In the genomic region with DNA sequence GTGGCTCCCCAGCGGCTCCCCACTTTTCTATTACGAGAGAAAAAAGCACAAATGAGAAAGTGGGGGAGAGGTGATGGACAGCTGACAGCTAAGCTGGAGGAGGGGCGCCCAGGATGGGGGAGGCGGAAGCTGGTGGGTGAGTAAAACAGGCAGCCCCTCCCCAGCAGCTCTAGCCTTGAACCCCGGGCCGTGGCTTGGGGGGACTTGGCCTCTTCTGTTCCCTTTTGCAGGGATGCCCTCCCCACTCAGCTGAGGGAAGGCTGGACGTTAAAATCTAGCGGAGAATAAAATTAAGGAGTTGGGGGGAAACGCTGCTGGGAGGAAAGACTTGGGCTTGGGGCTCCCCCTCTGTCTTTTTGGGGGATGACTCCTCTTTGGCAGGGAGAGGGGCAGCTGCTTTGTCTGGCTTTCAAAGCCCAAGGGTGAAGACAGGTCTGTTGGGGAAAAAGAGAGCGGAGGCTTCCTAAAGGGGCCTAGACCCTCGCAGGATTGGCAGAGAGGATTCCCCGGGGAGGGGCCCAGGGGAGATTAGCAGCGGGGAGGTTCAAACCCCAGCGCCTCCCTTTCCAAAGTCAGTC, we compare ENCODE assay signal across 6 cellular contexts. TPM values are rescaled to one million over a fixed set of nuclear protein-coding genes. Genes with fewer than 3 reads are reported as not detected.
DNase-seq lines count a peak whose midpoint lies in the region; ATAC-seq, FAIRE-seq and TF ChIP-seq lines count a peak whose summit lies in the region.

No MANE protein-coding gene starts in this region.

- no peaks in the 10 kb centered on the region for H4K20me1 ChIP-seq in GM12878 (ENCODE audit: control insufficient read depth, insufficient read depth)

- no peak for TF ChIP-seq RAD21 in GM12878 (IDR thresholded peaks at IDR 0.05; ENCODE audit: insufficient read depth, low read depth, low read length)

- H3K4me1 Mint-ChIP-seq in natural killer cell treated with Interleukin-12 subunit alpha and Interleukin-12 subunit beta and Interleukin-15 and Interleukin-18, amount 100 ng/mL, for 72 hours (ENCODE audit: low read depth in 2 of 2) = peaks cover 13 to 19% of the 10 kb centered on the region in 2 donors

- no peaks in the 10 kb centered on the region for H3K9me3 Mint-ChIP-seq in natural killer cell treated with Interleukin-12 subunit alpha and Interleukin-12 subunit beta and Interleukin-15 and Interleukin-18, amount 100 ng/mL, for 72 hours

- RAD21 ChIA-PET in GM12878 (lab: Charles Lee; ENCODE audit: unreplicated experiment) = interaction anchor here (1.0 to 1.6 kb wide), 4 partner anchors 9 to 45 kb away, joined by 4 to 8 read pairs (median 6); a partner anchor contains a TSS

- peaks cover 2% of the 10 kb centered on the region; the same call in 1 of the 3 replicates for H3K9me3 ChIP-seq in GM12878 (replicated peaks; ENCODE audit: control insufficient read depth, insufficient read depth, low read length)

- CTCF ChIA-PET in GM12878 (lab: Yijun Ruan, JAX) = interaction anchor here (0.6 to 1.3 kb wide), 7 partner anchors 9 to 225 kb away, joined by 3 to 6 read pairs (median 3); a partner anchor contains a TSS

- POLR2A ChIA-PET in GM12878 (lab: Charles Lee) = interaction anchor here (1.1 to 4.1 kb wide), 2 partner anchors 10 to 21 kb away, joined by 3 to 23 read pairs; a partner anchor contains a TSS

- peak overlapping the region; percentile 82 for H3K27ac ChIP-seq in GM12878 (ENCODE audit: control insufficient read depth, insufficient read depth)

- no peak for TF ChIP-seq EP300 in GM12878 (IDR thresholded peaks at IDR 0.05; ENCODE audit: borderline replicate concordance in 1 of 2, control insufficient read depth in 1 of 2, low read depth in 2 of 2, low read length in 2 of 2)

- H3K27ac Mint-ChIP-seq in natural killer cell treated with Interleukin-12 subunit alpha and Interleukin-12 subunit beta and Interleukin-15 and Interleukin-18, amount 100 ng/mL, for 72 hours = peak overlapping the region; percentile 91 to 95

- TF ChIP-seq POLR2A in GM12878 (IDR thresholded peaks at IDR 0.05; ENCODE audit: low read depth, low read length) = peak; percentile 0; the same call in 1 of the 2 replicates

- TSS peak; percentile 54 for BruUV-seq in GM12878 (replicated peaks; lab: Mats Ljungman, UMichigan)

- DNase-seq in D341Med (ENCODE audit: low spot score) = peak; percentile 75
- DNase-seq in GM12878 (ENCODE audit: low read depth, low spot score) = no peak
- no peak for DNase-seq in natural killer cell treated with Interleukin-12 subunit alpha and Interleukin-12 subunit beta and Interleukin-15 and Interleukin-18, amount 100 ng/mL, for 72 hours (ENCODE audit: low spot score)
- DNase-seq in SHP77 treated with DMSO at 0.1 percent for 48 hours (lab: John Stamatoyannopoulos, UW) = no peak
- DNase-seq in AG08395 (ENCODE audit: low spot score) = no peak

- H3K79me2 ChIP-seq in GM12878 (ENCODE audit: control insufficient read depth, insufficient read depth, low read length) = peaks cover 6% of the 10 kb centered on the region

- SMC1A ChIA-PET in GM12878 (lab: Charles Lee; ENCODE audit: uncharacterized antibody, unreplicated experiment) = interaction anchor here (1.0 to 1.7 kb wide), 3 partner anchors 9 to 25 kb away, joined by 3 to 5 read pairs (median 5); a partner anchor contains a TSS

- 9% methylated on average over 14 of the region's 14 CpGs for WGBS in GM12878 (ENCODE audit: insufficient coverage, insufficient replicate concordance, low lambda C conversion rate, missing lambda C conversion rate)

- intact Hi-C loops in GM12878 (cut with micrococcal nuclease; ENCODE audit: unreplicated experiment) = no loop called here

- in situ Hi-C loops in GM12878 (cut with MboI) = no loop called here

- H3K36me3 Mint-ChIP-seq in natural killer cell treated with Interleukin-12 subunit alpha and Interleukin-12 subunit beta and Interleukin-15 and Interleukin-18, amount 100 ng/mL, for 72 hours = peaks cover 12% of the 10 kb centered on the region

- peaks cover 4 to 5% of the 10 kb centered on the region in 2 experiments for H3K36me3 ChIP-seq in GM12878 (ENCODE audit: control insufficient read depth in 2 of 2, insufficient read depth in 2 of 2, low read length in 1 of 2)

- peak in 2 of 3 experiments; percentile 9 to 21; a peak in 2 of 6 replicates for TF ChIP-seq CTCF in GM12878 (IDR thresholded peaks at IDR 0.05 in 2 of 3, conservative IDR thresholded peaks at IDR 0.05 in 1 of 3; ENCODE audit: control insufficient read depth in 2 of 3, extremely low read depth in 1 of 3, insufficient read depth in 1 of 3, low read depth in 3 of 3, low read length in 3 of 3)

- H3K27me3 ChIP-seq in GM12878 (replicated peaks in 1 of 2; ENCODE audit: control insufficient read depth in 2 of 2, insufficient read depth in 2 of 2, low read length in 1 of 2) = no peaks in the 10 kb centered on the region

- peak overlapping the region; percentile 45 for H2AFZ ChIP-seq in GM12878 (ENCODE audit: control insufficient read depth, low read depth, low read length)

- peak; percentile 82 for FAIRE-seq in GM12878 (lab: Jason Lieb, UNC)

- no peaks in the 10 kb centered on the region for H3K27me3 Mint-ChIP-seq in natural killer cell treated with Interleukin-12 subunit alpha and Interleukin-12 subunit beta and Interleukin-15 and Interleukin-18, amount 100 ng/mL, for 72 hours

- peak overlapping the region; percentile 85 for H3K4me2 ChIP-seq in GM12878 (ENCODE audit: control insufficient read depth, insufficient read depth)

- H3K4me1 ChIP-seq in GM12878 (ENCODE audit: control insufficient read depth, insufficient read depth, low read length) = peaks cover 7% of the 10 kb centered on the region; the same call in 1 of the 2 replicates

- H3K4me3 ChIP-seq in GM12878 = peak overlapping the region; percentile 100

- peak overlapping the region; percentile 76 for H3K9ac ChIP-seq in GM12878 (ENCODE audit: control insufficient read depth, insufficient read depth, low read length)

- H3K4me3 Mint-ChIP-seq in natural killer cell treated with Interleukin-12 subunit alpha and Interleukin-12 subunit beta and Interleukin-15 and Interleukin-18, amount 100 ng/mL, for 72 hours = peak overlapping the region; percentile 94

- ATAC-seq in HG03159 (IDR thresholded peaks at IDR 0.05; ENCODE audit: unreplicated experiment) (peak; percentile 5), GM12878 (peak; percentile 43)
- no peak for ATAC-seq in natural killer cell treated with Interleukin-12 subunit alpha and Interleukin-12 subunit beta and Interleukin-15 and Interleukin-18, amount 100 ng/mL, for 72 hours

RNA-seq across cellular contexts. Expression of a gene that starts 1.4 kb away (rescaled TPM):
- total RNA-seq in GM12878 (2013; cell fraction: nucleolus; rRNA removed) = 9.9 and 11.1 TPM in 2 replicates
- total RNA-seq in GM12878 (2014; rRNA removed) (35.0 and 41.4 TPM in 2 replicates), GM12878 (2014; rRNA removed; fragmentation: Illumina TruSeq; extraction: Trizol) (20.7 and 22.7 TPM in 2 replicates), GM12878 (2021) (71.7 and 74.5 TPM in 2 replicates)
- polyA plus RNA-seq in GM12878 (2011; ENCODE audit: low read depth) = 12.1 TPM
- polyA plus RNA-seq in GM12878 (2011; rRNA removed) (9.6 and 15.9 TPM in 2 replicates), GM12878 (2014; fragmentation: Illumina TruSeq; extraction: Trizol) (16.2 and 27.8 TPM in 2 replicates), GM12878 (2014; fragmentation: Nextera tagmentation; extraction: Ambion mirVana) (1 to 10 TPM; 3.0 to 5.4 TPM), GM12878 (2014; rRNA removed) (39.3 and 50.7 TPM in 2 replicates), GM12878 (2016; fragmentation: Nextera tagmentation; extraction: Ambion mirVana) (1 to 10 TPM; 5.9 to 6.3 TPM)
- polyA plus RNA-seq in GM12878 (2011; cell fraction: cytosol; rRNA removed) = 25.3 and 28.7 TPM in 2 replicates
- 114 and 178 TPM in 2 replicates for polyA plus RNA-seq in GM12878 (2011; cell fraction: nucleus; rRNA removed)
- polyA plus RNA-seq in GM12878 (2012) = 23.2 and 27.9 TPM in 2 replicates
- polyA minus RNA-seq in GM12878 (2011; rRNA and poly(A)+ RNA removed) = 5.1 and 13.5 TPM in 2 replicates
- 17.4 and 18.0 TPM in 2 replicates for polyA minus RNA-seq in GM12878 (2011; cell fraction: cytosol; rRNA and poly(A)+ RNA removed)
- 3.3 and 7.6 TPM in 2 replicates for polyA minus RNA-seq in GM12878 (2011; cell fraction: nucleus; rRNA and poly(A)+ RNA removed)
- total RNA-seq in natural killer cell treated with Interleukin-12 subunit alpha and Interleukin-12 subunit beta and Interleukin-15 and Interleukin-18, amount 100 ng/mL, for 72 hours = 10 to 100 TPM; 45.5 to 54.6 TPM

RNA-seq across cellular contexts. Expression of a gene that starts 6.4 kb away (rescaled TPM):
- total RNA-seq in GM12878 (2013; cell fraction: nucleolus; rRNA removed) = 1.4 TPM in 1 of 2 replicates, not detected in the other
- total RNA-seq in GM12878 (2014; rRNA removed) (not detected in 2 replicates), GM12878 (2014; rRNA removed; fragmentation: Illumina TruSeq; extraction: Trizol) (not detected in 2 replicates), GM12878 (2021) (not detected in 2 replicates)
- not detected for polyA plus RNA-seq in GM12878 (2011; ENCODE audit: low read depth)
- polyA plus RNA-seq in GM12878 (2011; rRNA removed) (not detected in 2 replicates), GM12878 (2014; fragmentation: Illumina TruSeq; extraction: Trizol) (not detected in 2 replicates), GM12878 (2014; fragmentation: Nextera tagmentation; extraction: Ambion mirVana) (not detected), GM12878 (2014; rRNA removed) (not detected in 2 replicates), GM12878 (2016; fragmentation: Nextera tagmentation; extraction: Ambion mirVana) (under 1 TPM in 1 of 2 experiments, not detected in 1; 0.14 TPM)
- polyA plus RNA-seq in GM12878 (2011; cell fraction: cytosol; rRNA removed) = not detected in 2 replicates
- 0.27 and 0.35 TPM in 2 replicates for polyA plus RNA-seq in GM12878 (2011; cell fraction: nucleus; rRNA removed)
- polyA plus RNA-seq in GM12878 (2012) = 0.10 TPM in 1 of 2 replicates, not detected in the other
- not detected in 2 replicates for polyA minus RNA-seq in GM12878 (2011; rRNA and poly(A)+ RNA removed)
- not detected in 2 replicates for polyA minus RNA-seq in GM12878 (2011; cell fraction: cytosol; rRNA and poly(A)+ RNA removed)
- polyA minus RNA-seq in GM12878 (2011; cell fraction: nucleus; rRNA and poly(A)+ RNA removed) = 0.36 and 0.67 TPM in 2 replicates
- not detected for total RNA-seq in natural killer cell treated with Interleukin-12 subunit alpha and Interleukin-12 subunit beta and Interleukin-15 and Interleukin-18, amount 100 ng/mL, for 72 hours

RNA-seq across cellular contexts. Expression of a gene that starts 19.4 kb away (rescaled TPM):
- 1.8 and 2.4 TPM in 2 replicates for total RNA-seq in GM12878 (2013; cell fraction: nucleolus; rRNA removed)
- total RNA-seq in GM12878 (2014; rRNA removed) (0.90 and 0.93 TPM in 2 replicates), GM12878 (2014; rRNA removed; fragmentation: Illumina TruSeq; extraction: Trizol) (0.51 and 0.63 TPM in 2 replicates), GM12878 (2021) (1.2 and 1.7 TPM in 2 replicates)
- polyA plus RNA-seq in GM12878 (2011; ENCODE audit: low read depth) = not detected
- polyA plus RNA-seq in GM12878 (2011; rRNA removed) (0.56 and 0.98 TPM in 2 replicates), GM12878 (2014; fragmentation: Illumina TruSeq; extraction: Trizol) (0.46 TPM in 2 replicates), GM12878 (2014; fragmentation: Nextera tagmentation; extraction: Ambion mirVana) (under 1 TPM; 0.07 to 0.11 TPM), GM12878 (2014; rRNA removed) (1.4 and 1.7 TPM in 2 replicates), GM12878 (2016; fragmentation: Nextera tagmentation; extraction: Ambion mirVana) (under 1 TPM; 0.52 to 0.66 TPM)
- polyA plus RNA-seq in GM12878 (2011; cell fraction: cytosol; rRNA removed) = 1.4 and 1.8 TPM in 2 replicates
- polyA plus RNA-seq in GM12878 (2011; cell fraction: nucleus; rRNA removed) = 6.0 TPM in 2 replicates
- polyA plus RNA-seq in GM12878 (2012) = 0.89 and 1.0 TPM in 2 replicates
- polyA minus RNA-seq in GM12878 (2011; rRNA and poly(A)+ RNA removed) = 0.15 and 0.41 TPM in 2 replicates
- polyA minus RNA-seq in GM12878 (2011; cell fraction: cytosol; rRNA and poly(A)+ RNA removed) = not detected in 2 replicates
- polyA minus RNA-seq in GM12878 (2011; cell fraction: nucleus; rRNA and poly(A)+ RNA removed) = 1.2 and 2.5 TPM in 2 replicates
- under 1 TPM; 0.31 to 0.59 TPM for total RNA-seq in natural killer cell treated with Interleukin-12 subunit alpha and Interleukin-12 subunit beta and Interleukin-15 and Interleukin-18, amount 100 ng/mL, for 72 hours

RNA-seq across cellular contexts. Expression of a gene that starts 25.6 kb away (rescaled TPM):
- total RNA-seq in GM12878 (2013; cell fraction: nucleolus; rRNA removed) = 11.5 and 11.6 TPM in 2 replicates
- 12.9 and 14.9 TPM in 2 replicates for total RNA-seq in GM12878 (2014; rRNA removed)
- total RNA-seq in GM12878 (2014; rRNA removed; fragmentation: Illumina TruSeq; extraction: Trizol) = 10.4 and 11.2 TPM in 2 replicates
- 67.7 and 68.5 TPM in 2 replicates for total RNA-seq in GM12878 (2021)
- polyA plus RNA-seq in GM12878 (2011; ENCODE audit: low read depth) = 26.1 TPM
- 10.6 and 11.9 TPM in 2 replicates for polyA plus RNA-seq in GM12878 (2011; rRNA removed)
- 23.1 and 25.8 TPM in 2 replicates for polyA plus RNA-seq in GM12878 (2011; cell fraction: cytosol; rRNA removed)
- 9.5 and 16.8 TPM in 2 replicates for polyA plus RNA-seq in GM12878 (2011; cell fraction: nucleus; rRNA removed)
- polyA plus RNA-seq in GM12878 (2012) = 28.6 and 38.0 TPM in 2 replicates
- polyA plus RNA-seq in GM12878 (2014; fragmentation: Illumina TruSeq; extraction: Trizol) = 44.3 and 56.8 TPM in 2 replicates
- polyA plus RNA-seq in GM12878 (2014; fragmentation: Nextera tagmentation; extraction: Ambion mirVana) = 1 to 10 TPM in 1 of 2 experiments, under 1 TPM in 1; 0.53 to 1.3 TPM
- 40.8 and 46.1 TPM in 2 replicates for polyA plus RNA-seq in GM12878 (2014; rRNA removed)
- 1 to 10 TPM; 3.3 to 3.5 TPM for polyA plus RNA-seq in GM12878 (2016; fragmentation: Nextera tagmentation; extraction: Ambion mirVana)
- 17.0 and 23.7 TPM in 2 replicates for polyA minus RNA-seq in GM12878 (2011; rRNA and poly(A)+ RNA removed)
- polyA minus RNA-seq in GM12878 (2011; cell fraction: cytosol; rRNA and poly(A)+ RNA removed) = 11.2 and 15.5 TPM in 2 replicates
- polyA minus RNA-seq in GM12878 (2011; cell fraction: nucleus; rRNA and poly(A)+ RNA removed) = 5.1 and 9.7 TPM in 2 replicates
- total RNA-seq in natural killer cell treated with Interleukin-12 subunit alpha and Interleukin-12 subunit beta and Interleukin-15 and Interleukin-18, amount 100 ng/mL, for 72 hours = 10 to 100 TPM; 61.6 to 80.0 TPM

RNA-seq across cellular contexts. Expression of a gene that starts 30.1 kb away (rescaled TPM):
- total RNA-seq in GM12878 (2013; cell fraction: nucleolus; rRNA removed) = not detected in 2 replicates
- total RNA-seq in GM12878 (2014; rRNA removed) (not detected in 2 replicates), GM12878 (2014; rRNA removed; fragmentation: Illumina TruSeq; extraction: Trizol) (not detected in 2 replicates), GM12878 (2021) (not detected in 2 replicates)
- polyA plus RNA-seq in GM12878 (2011; ENCODE audit: low read depth) = not detected
- polyA plus RNA-seq in GM12878 (2011; rRNA removed) (not detected in 2 replicates), GM12878 (2014; fragmentation: Illumina TruSeq; extraction: Trizol) (not detected in 2 replicates), GM12878 (2014; fragmentation: Nextera tagmentation; extraction: Ambion mirVana) (not detected), GM12878 (2014; rRNA removed) (not detected in 2 replicates), GM12878 (2016; fragmentation: Nextera tagmentation; extraction: Ambion mirVana) (under 1 TPM in 1 of 2 experiments, not detected in 1; 0.07 TPM)
- 0.03 TPM in 1 of 2 replicates, not detected in the other for polyA plus RNA-seq in GM12878 (2011; cell fraction: cytosol; rRNA removed)
- polyA plus RNA-seq in GM12878 (2011; cell fraction: nucleus; rRNA removed) = 0.07 TPM in 1 of 2 replicates, not detected in the other
- polyA plus RNA-seq in GM12878 (2012) = not detected in 2 replicates
- not detected in 2 replicates for polyA minus RNA-seq in GM12878 (2011; rRNA and poly(A)+ RNA removed)
- polyA minus RNA-seq in GM12878 (2011; cell fraction: cytosol; rRNA and poly(A)+ RNA removed) = not detected in 2 replicates
- not detected in 2 replicates for polyA minus RNA-seq in GM12878 (2011; cell fraction: nucleus; rRNA and poly(A)+ RNA removed)
- not detected for total RNA-seq in natural killer cell treated with Interleukin-12 subunit alpha and Interleukin-12 subunit beta and Interleukin-15 and Interleukin-18, amount 100 ng/mL, for 72 hours

Comparison
In these comparisons a context has a peak if more than half of its experiments do, and no peak if none do; other contexts are left out.
1. ATAC-seq: peak in HG03159 (single experiment) and GM12878 (single experiment); none in natural killer cell treated with Interleukin-12 subunit alpha and Interleukin-12 subunit beta and Interleukin-15 and Interleukin-18, amount 100 ng/mL, for 72 hours (0 of 2).